In the genomic region with DNA sequence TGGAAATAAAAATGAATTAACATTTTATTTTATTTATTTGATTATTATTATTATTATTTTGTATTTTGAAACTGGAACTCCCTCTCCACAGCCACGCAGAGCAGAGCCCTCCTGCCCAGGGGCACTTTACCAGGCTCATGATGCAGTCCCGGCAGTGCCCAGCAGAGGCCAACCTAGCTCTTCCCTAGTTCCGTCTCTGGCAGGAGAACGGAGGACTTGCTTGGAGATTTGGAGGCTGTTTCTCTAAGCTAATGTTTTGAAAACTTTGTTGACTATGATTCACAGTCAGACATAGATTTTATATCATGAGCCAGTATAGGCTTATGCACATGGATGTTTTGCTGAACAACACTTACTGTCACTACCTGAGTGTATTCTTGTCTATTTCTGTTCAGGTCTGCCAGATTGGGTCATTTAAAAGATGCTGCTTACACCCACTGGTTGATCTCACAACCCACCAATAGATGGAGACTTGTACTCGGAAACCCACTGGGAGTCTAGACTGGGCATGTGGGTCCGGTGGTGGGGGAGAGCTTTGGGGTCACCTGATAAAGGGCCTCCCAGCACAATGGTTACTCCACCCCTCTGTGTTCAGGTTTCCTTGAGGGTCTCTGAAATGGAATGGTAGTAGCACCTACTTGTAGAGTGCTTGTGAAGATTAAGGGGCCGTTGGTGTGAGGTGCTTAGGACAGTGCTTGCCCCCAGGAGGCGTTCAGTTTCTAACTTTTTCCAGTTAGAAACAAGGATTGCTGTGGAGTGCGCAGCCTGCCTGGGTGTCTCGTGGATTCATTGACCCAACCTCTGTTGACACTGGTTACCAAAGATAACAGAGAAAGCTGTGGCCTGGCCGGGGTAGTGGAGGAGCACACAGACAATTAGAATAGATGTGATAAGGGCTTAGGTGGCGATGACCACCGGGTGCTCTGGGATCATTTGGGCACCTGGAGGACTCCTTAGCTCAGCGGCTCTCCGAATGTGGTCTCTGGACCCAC, we compare ENCODE assay signal across 9 cellular contexts.
A peak's percentile ranks its signal among the peaks of the same experiment; 100 is the strongest.
DNase-seq lines count a peak whose midpoint lies in the region; ATAC-seq and TF ChIP-seq lines count a peak whose summit lies in the region.
"Had no signal": no experiment of that assay in that cellular context is flagged by ENCODE, and none has a peak within 500 bp of the region (broad histone marks: within the 10 kb centered on the region; RNA-seq: fewer than 3 reads in every experiment).

No MANE protein-coding gene starts in this region.

- no peak overlapping the region for H3K27ac Mint-ChIP-seq in memory B cell

- H3K4me3 ChIP-seq in BE2C (ENCODE audit: low read depth, low read length) = no peak overlapping the region

- DNase-seq in BE2C = peak; percentile 74
- DNase-seq in NCI-H748 treated with DMSO at 0.1 percent for 48 hours (lab: John Stamatoyannopoulos, UW) = peak; percentile 42
- DNase-seq in activated CD4-positive, alpha-beta T cell treated with anti-CD3 and anti-CD28 coated beads, Interleukin-2, amount 50 U/mL, for 48 hours = peak; percentile 64 to 69
- DNase-seq in effector CD8-positive, alpha-beta T cell (lab: John Stamatoyannopoulos, UW) = peak; percentile 10
- DNase-seq in memory B cell (ENCODE audit: low spot score in 2 of 2) = peak; percentile 35 to 50
- DNase-seq in stimulated activated CD8-positive, alpha-beta memory T cell treated with anti-CD3 and anti-CD28 coated beads, Interleukin-2, amount 100 ng/mL, for 1 hour (ENCODE audit: low read depth in 2 of 2) = peak; percentile 16 to 19

- peaks cover 2% of the 10 kb centered on the region for H3K36me3 Mint-ChIP-seq in memory B cell

- ATAC-seq in GM19023 (IDR thresholded peaks at IDR 0.05; ENCODE audit: unreplicated experiment) = peak; percentile 62
- ATAC-seq in HG03354 (IDR thresholded peaks at IDR 0.05; ENCODE audit: poor library complexity, severe bottlenecking, unreplicated experiment) = peak; percentile 91
- peak; percentile 88 for ATAC-seq in memory B cell (ENCODE audit: low read depth)

- no peak overlapping the region for H3K4me3 Mint-ChIP-seq in memory B cell
- H3K4me3 Mint-ChIP-seq: IgD-negative memory B cell had no signal

- H3K9me3 ChIP-seq in BE2C = no peaks in the 10 kb centered on the region

- peaks cover 2% of the 10 kb centered on the region for H3K4me1 Mint-ChIP-seq in memory B cell

- no peaks in the 10 kb centered on the region for H3K36me3 ChIP-seq in BE2C

- H3K27me3 ChIP-seq in BE2C = no peaks in the 10 kb centered on the region

- no peaks in the 10 kb centered on the region for H3K27me3 Mint-ChIP-seq in memory B cell
- H3K27me3 Mint-ChIP-seq: IgD-negative memory B cell had no signal

- H3K9me3 Mint-ChIP-seq in memory B cell = no peaks in the 10 kb centered on the region
- H3K9me3 Mint-ChIP-seq: IgD-negative memory B cell had no signal

- H3K4me1 ChIP-seq in BE2C = peaks cover 16% of the 10 kb centered on the region

- peak; percentile 80 for TF ChIP-seq CTCF in BE2C (IDR thresholded peaks at IDR 0.05; ENCODE audit: low read depth, low read length)

Comparison
In these comparisons a context has a peak if more than half of its experiments do, and no peak if none do; other contexts are left out.
1. DNase-seq: peak in every context shown above with its lines; median percentile 74 in BE2C; 66 in activated CD4-positive, alpha-beta T cell treated with anti-CD3 and anti-CD28 coated beads, Interleukin-2, amount 50 U/mL, for 48 hours; 42 in memory B cell; 42 in NCI-H748 treated with DMSO at 0.1 percent for 48 hours; 18 in stimulated activated CD8-positive, alpha-beta memory T cell treated with anti-CD3 and anti-CD28 coated beads, Interleukin-2, amount 100 ng/mL, for 1 hour; 10 in effector CD8-positive, alpha-beta T cell.